16 cellular contexts compared by ENCODE assay signal in the genomic region with DNA sequence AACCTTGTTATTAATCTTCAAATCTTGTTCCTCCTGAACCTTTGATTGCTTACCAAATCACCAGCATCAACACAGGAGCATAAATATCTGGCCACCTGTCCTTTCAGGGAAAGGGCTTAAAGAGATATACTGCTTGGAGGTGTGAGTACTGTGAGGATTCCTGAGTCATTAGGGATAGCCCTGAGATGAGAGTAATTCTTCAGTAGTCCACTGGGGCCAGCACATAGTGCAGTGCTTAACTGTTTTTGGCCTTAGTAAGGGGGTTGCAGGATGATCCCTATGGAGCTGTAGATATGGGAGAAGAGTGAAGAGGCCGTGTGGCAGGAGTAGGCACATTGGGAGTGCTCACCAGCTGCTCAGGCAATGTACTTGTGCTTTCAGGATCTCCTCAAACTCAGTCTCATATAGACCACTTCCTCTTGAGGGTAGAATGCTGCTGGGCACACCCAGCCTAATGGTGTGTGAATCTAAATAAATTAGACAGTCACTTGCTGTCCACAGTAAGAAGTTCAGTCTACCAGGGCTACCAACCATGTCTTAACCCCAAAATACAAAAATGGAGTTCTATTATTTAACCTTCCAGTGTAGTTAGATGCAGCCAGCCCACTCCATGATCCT. TPM values are rescaled to one million over a fixed set of nuclear protein-coding genes. Genes with fewer than 3 reads are reported as not detected.
DNase-seq lines count a peak whose midpoint lies in the region; ATAC-seq and TF ChIP-seq lines count a peak whose summit lies in the region.
"Had no signal": no experiment of that assay in that cellular context is flagged by ENCODE, and none has a peak within 500 bp of the region (broad histone marks: within the 10 kb centered on the region; RNA-seq: fewer than 3 reads in every experiment).

No MANE protein-coding gene starts in this region.

- peaks cover 4% of the 10 kb centered on the region for H3K9me3 Mint-ChIP-seq in Calu3 (ENCODE audit: low read depth, unreplicated experiment)
- H3K9me3 Mint-ChIP-seq in activated T-helper 1 cell treated with anti-CD3 and anti-CD28 coated beads, Interleukin-12 subunit alpha, Interleukin-12 subunit beta, Interleukin-2, Interleukin-4 antibody, amounts not matched to agents 30 ng/mL and 10 ng/mL and 1 ng/mL, durations not matched to agents 14 hours and 24 hours and 36 hours: no peaks in the 10 kb centered on the region
- H3K9me3 Mint-ChIP-seq: activated T-helper 2 cell treated with anti-CD3 and anti-CD28 coated beads, Interferon-gamma antibody, Interleukin-2, Interleukin-4, amounts not matched to agents 10 μg/mL and 5 μg/mL and 100 μg/mL, durations not matched to agents 14 hours and 24 hours and 36 hours had no signal

- no peak overlapping the region for H2AFZ ChIP-seq in SK-N-SH (ENCODE audit: low read depth)

- no peaks in the 10 kb centered on the region for H3K4me1 ChIP-seq in SK-N-SH (ENCODE audit: control insufficient read depth in 1 of 2, insufficient read depth in 2 of 2, low read depth in 1 of 2, low read length in 1 of 2)
- H3K4me1 ChIP-seq: colonic mucosa had no signal

- intact Hi-C loops in Calu3 (cut with micrococcal nuclease; ENCODE audit: unreplicated experiment): no loop called here
- intact Hi-C loops in activated T-helper 1 cell treated with anti-CD3 and anti-CD28 coated beads, Interleukin-12 subunit alpha, Interleukin-12 subunit beta, Interleukin-2, Interleukin-4 antibody, amounts not matched to agents 30 ng/mL and 10 ng/mL and 1 ng/mL, durations not matched to agents 14 hours and 24 hours and 36 hours (cut with micrococcal nuclease): no loop called here

- H3K9me2 ChIP-seq in SK-N-SH: no peaks in the 10 kb centered on the region

- POLR2A ChIA-PET in SK-N-SH (lab: Yijun Ruan, JAX): no interaction called here

- DNase-seq in epithelial cell of esophagus (ENCODE audit: low read depth): no peak
- no peak for DNase-seq in Calu3
- no peak for DNase-seq in activated T-helper 1 cell treated with anti-CD3 and anti-CD28 coated beads, Interleukin-12 subunit alpha, Interleukin-12 subunit beta, Interleukin-2, Interleukin-4 antibody, amounts not matched to agents 30 ng/mL and 10 ng/mL and 1 ng/mL, durations not matched to agents 14 hours and 24 hours and 36 hours (ENCODE audit: low spot score)
- DNase-seq in DMS53 treated with DMSO at 0.1 percent for 48 hours (lab: John Stamatoyannopoulos, UW; ENCODE audit: unreplicated experiment): no peak
- DNase-seq in SK-N-SH: no peak
- DNase-seq: colonic mucosa; HCEC 1CT; head of caudate nucleus; NCI-H2081; stimulated activated CD4-positive, alpha-beta T cell treated with anti-CD3 and anti-CD28 coated beads, Interleukin-4, amount 100 ng/mL, for 4 hours had no signal

- H3K4me1 Mint-ChIP-seq in Calu3 (ENCODE audit: low read depth, unreplicated experiment): no peaks in the 10 kb centered on the region
- H3K4me1 Mint-ChIP-seq in activated T-helper 1 cell treated with anti-CD3 and anti-CD28 coated beads, Interleukin-12 subunit alpha, Interleukin-12 subunit beta, Interleukin-2, Interleukin-4 antibody, amounts not matched to agents 30 ng/mL and 10 ng/mL and 1 ng/mL, durations not matched to agents 14 hours and 24 hours and 36 hours (ENCODE audit: low read depth): no peaks in the 10 kb centered on the region

- no peaks in the 10 kb centered on the region for H3F3A ChIP-seq in SK-N-SH (replicated peaks; ENCODE audit: insufficient read depth)

- TF ChIP-seq RAD21 in SK-N-SH (IDR thresholded peaks at IDR 0.05; ENCODE audit: low read length): no peak

- H3K36me3 Mint-ChIP-seq in Calu3 (ENCODE audit: insufficient read depth, unreplicated experiment): no peaks in the 10 kb centered on the region
- H3K36me3 Mint-ChIP-seq in activated T-helper 1 cell treated with anti-CD3 and anti-CD28 coated beads, Interleukin-12 subunit alpha, Interleukin-12 subunit beta, Interleukin-2, Interleukin-4 antibody, amounts not matched to agents 30 ng/mL and 10 ng/mL and 1 ng/mL, durations not matched to agents 14 hours and 24 hours and 36 hours (ENCODE audit: low read depth): no peaks in the 10 kb centered on the region

- no peak overlapping the region for H3K4me2 ChIP-seq in SK-N-SH

- peaks cover 6% of the 10 kb centered on the region for H3K27me3 Mint-ChIP-seq in Calu3 (ENCODE audit: unreplicated experiment)
- H3K27me3 Mint-ChIP-seq in activated T-helper 1 cell treated with anti-CD3 and anti-CD28 coated beads, Interleukin-12 subunit alpha, Interleukin-12 subunit beta, Interleukin-2, Interleukin-4 antibody, amounts not matched to agents 30 ng/mL and 10 ng/mL and 1 ng/mL, durations not matched to agents 14 hours and 24 hours and 36 hours (ENCODE audit: insufficient read depth): no peaks in the 10 kb centered on the region

- no peak overlapping the region for H3K4me3 Mint-ChIP-seq in Calu3 (ENCODE audit: low read depth, unreplicated experiment)
- H3K4me3 Mint-ChIP-seq in activated T-helper 1 cell treated with anti-CD3 and anti-CD28 coated beads, Interleukin-12 subunit alpha, Interleukin-12 subunit beta, Interleukin-2, Interleukin-4 antibody, amounts not matched to agents 30 ng/mL and 10 ng/mL and 1 ng/mL, durations not matched to agents 14 hours and 24 hours and 36 hours: no peak overlapping the region

- H4K20me1 ChIP-seq in SK-N-SH (ENCODE audit: insufficient read depth): no peaks in the 10 kb centered on the region

- H3K27ac Mint-ChIP-seq in Calu3 (ENCODE audit: unreplicated experiment): no peak overlapping the region
- H3K27ac Mint-ChIP-seq in activated T-helper 1 cell treated with anti-CD3 and anti-CD28 coated beads, Interleukin-12 subunit alpha, Interleukin-12 subunit beta, Interleukin-2, Interleukin-4 antibody, amounts not matched to agents 30 ng/mL and 10 ng/mL and 1 ng/mL, durations not matched to agents 14 hours and 24 hours and 36 hours: no peak overlapping the region
- H3K27ac Mint-ChIP-seq: activated T-helper 2 cell treated with anti-CD3 and anti-CD28 coated beads, Interferon-gamma antibody, Interleukin-2, Interleukin-4, amounts not matched to agents 10 μg/mL and 5 μg/mL and 100 μg/mL, durations not matched to agents 14 hours and 24 hours and 36 hours had no signal

- H3K9me3 ChIP-seq in SK-N-SH: no peaks in the 10 kb centered on the region
- H3K9me3 ChIP-seq: colonic mucosa had no signal

- H3K79me2 ChIP-seq in SK-N-SH (ENCODE audit: insufficient read depth): no peaks in the 10 kb centered on the region

- CTCF ChIA-PET in Calu3 (lab: Charles Lee): no interaction called here
- CTCF ChIA-PET in SK-N-SH (lab: Yijun Ruan, JAX): no interaction called here

- no peaks in the 10 kb centered on the region for H3K36me3 ChIP-seq in SK-N-SH (replicated peaks in 1 of 2; ENCODE audit: control insufficient read depth in 1 of 2, insufficient read depth in 2 of 2, low read length in 1 of 2)
- H3K36me3 ChIP-seq: colonic mucosa had no signal

- WGBS in SK-N-SH (ENCODE audit: low lambda C conversion rate): 15% methylated on average over 1 of the region's 1 CpG

- no peaks in the 10 kb centered on the region for H3K27me3 ChIP-seq in SK-N-SH (ENCODE audit: insufficient read depth)
- H3K27me3 ChIP-seq: colonic mucosa had no signal

- ATAC-seq in GM18520 (IDR thresholded peaks at IDR 0.05; ENCODE audit: unreplicated experiment): peak; percentile 71
- ATAC-seq in GM21528 (IDR thresholded peaks at IDR 0.05; ENCODE audit: low FRiP score, unreplicated experiment): peak; percentile 94
- ATAC-seq in HG03175 (IDR thresholded peaks at IDR 0.05; ENCODE audit: unreplicated experiment): peak; percentile 92

- no TSS peak for BruUV-seq in Calu3 (replicated peaks; lab: Mats Ljungman, UMichigan)

- no peak overlapping the region for H3K4me3 ChIP-seq in epithelial cell of esophagus (ENCODE audit: low read length)
- H3K4me3 ChIP-seq in SK-N-SH (ENCODE audit: low read depth in 2 of 2, low read length in 1 of 2): no peak overlapping the region
- H3K4me3 ChIP-seq: colonic mucosa had no signal

- TF ChIP-seq CTCF in epithelial cell of esophagus (IDR thresholded peaks at IDR 0.05; ENCODE audit: insufficient read depth, low read depth, low read length, missing control alignments): peak; percentile 19
- no peak for TF ChIP-seq CTCF in Calu3 (IDR thresholded peaks at IDR 0.05; ENCODE audit: unreplicated experiment)
- no peak for TF ChIP-seq CTCF in SK-N-SH (IDR thresholded peaks at IDR 0.05)

- TF ChIP-seq EP300 in SK-N-SH (IDR thresholded peaks at IDR 0.05; ENCODE audit: borderline replicate concordance in 1 of 2, low read depth in 1 of 2, low read length in 1 of 2): no peak

- H3K9ac ChIP-seq in SK-N-SH: no peak overlapping the region

- no peak overlapping the region for H3K27ac ChIP-seq in SK-N-SH (ENCODE audit: low read depth in 2 of 2, low read length in 1 of 2)
- H3K27ac ChIP-seq: colonic mucosa had no signal

TF ChIP-seq in SK-N-SH, 30 proteins besides CTCF, POLR2A, EP300 and RAD21:
- TF ChIP-seq FOXM1 (IDR thresholded peaks at IDR 0.05; ENCODE audit: low read depth): no peak
- TF ChIP-seq TAF1 (IDR thresholded peaks at IDR 0.05; ENCODE audit: borderline replicate concordance, low read depth, low read length): no peak
- TF ChIP-seq, protein P1, sequence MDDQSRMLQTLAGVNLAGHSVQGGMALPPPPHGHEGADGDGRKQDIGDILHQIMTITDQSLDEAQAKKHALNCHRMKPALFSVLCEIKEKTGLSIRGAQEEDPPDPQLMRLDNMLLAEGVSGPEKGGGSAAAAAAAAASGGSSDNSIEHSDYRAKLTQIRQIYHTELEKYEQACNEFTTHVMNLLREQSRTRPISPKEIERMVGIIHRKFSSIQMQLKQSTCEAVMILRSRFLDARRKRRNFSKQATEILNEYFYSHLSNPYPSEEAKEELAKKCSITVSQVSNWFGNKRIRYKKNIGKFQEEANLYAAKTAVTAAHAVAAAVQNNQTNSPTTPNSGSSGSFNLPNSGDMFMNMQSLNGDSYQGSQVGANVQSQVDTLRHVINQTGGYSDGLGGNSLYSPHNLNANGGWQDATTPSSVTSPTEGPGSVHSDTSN (IDR thresholded peaks at IDR 0.05): no peak
- no peak for TF ChIP-seq GATA2 (CRISPR knock-in tag; IDR thresholded peaks at IDR 0.05)

RNA-seq across cellular contexts. Expression of a gene that starts 26.5 kb away (rescaled TPM):
- total RNA-seq in Calu3 (2022): not detected in 2 replicates
- total RNA-seq in activated T-helper 1 cell treated with anti-CD3 and anti-CD28 coated beads, Interleukin-12 subunit alpha, Interleukin-12 subunit beta, Interleukin-2, Interleukin-4 antibody, amounts not matched to agents 30 ng/mL and 10 ng/mL and 1 ng/mL, durations not matched to agents 14 hours and 24 hours and 36 hours: not detected in 2 replicates
- not detected in 2 replicates for polyA plus RNA-seq in SK-N-SH (2012; rRNA removed)
- not detected in 2 replicates for polyA plus RNA-seq in SK-N-SH (2012; cell fraction: cytosol; rRNA removed)
- polyA plus RNA-seq in SK-N-SH (2012; cell fraction: nucleus; rRNA removed): not detected in 2 replicates
- total RNA-seq: activated T-helper 2 cell treated with anti-CD3 and anti-CD28 coated beads, Interferon-gamma antibody, Interleukin-2, Interleukin-4, amounts not matched to agents 10 μg/mL and 5 μg/mL and 100 μg/mL, durations not matched to agents 14 hours and 24 hours and 36 hours; T-helper 1 cell treated with Interleukin-12 subunit alpha and Interleukin-12 subunit beta and Interleukin-4 antibody, amounts not matched to agents 30 ng/mL and 1 ng/mL, for 36 hours had no signal
- polyA plus RNA-seq: neural cell had no signal
